9 cellular contexts compared by ENCODE assay signal in genomic region chr7:127107601-127108007, GRCh38.
DNase-seq lines count a peak whose midpoint lies in the region; ATAC-seq and TF ChIP-seq lines count a peak whose summit lies in the region.
"Had no signal": no experiment of that assay in that cellular context is flagged by ENCODE, and none has a peak within 500 bp of the region (broad histone marks: within the 10 kb centered on the region; RNA-seq: fewer than 3 reads in every experiment).

No MANE protein-coding gene starts in this region.

- H3K9me3 ChIP-seq in PC-3 (ENCODE audit: low read length) (0 out of 2 replicates have a peak, but pooled peaks cover 4% of the 10 kb centered on the region), mammary epithelial cell (replicated peaks; ENCODE audit: insufficient read depth, low read length) (no peaks in the 10 kb centered on the region), lung (ENCODE audit: control insufficient read depth in 2 of 2, insufficient read depth in 1 of 2, low read length in 1 of 2) (peaks cover 0 to 5% of the 10 kb centered on the region in 2 donors), suprapubic skin (no peaks in the 10 kb centered on the region)

- no peaks in the 10 kb centered on the region for H4K20me1 ChIP-seq in PC-3 (ENCODE audit: low read length)
- no peaks in the 10 kb centered on the region for H4K20me1 ChIP-seq in mammary epithelial cell (ENCODE audit: insufficient read depth, low read length)

- BruUV-seq in PC-3 (replicated peaks; lab: Mats Ljungman, UMichigan) (no TSS peak), mammary epithelial cell (replicated peaks; lab: Mats Ljungman, UMichigan) (no TSS peak)

- ATAC-seq in GM19395 (IDR thresholded peaks at IDR 0.05; ENCODE audit: unreplicated experiment) = peak; percentile 93
- ATAC-seq in HG03159 (IDR thresholded peaks at IDR 0.05; ENCODE audit: unreplicated experiment) = peak; percentile 87
- ATAC-seq in PC-3 = peak; percentile 50
- ATAC-seq in lung (ENCODE audit: insufficient read depth, low FRiP score) = peak; percentile 62

- H3K4me3 ChIP-seq in PC-3 (ENCODE audit: low read length) (no peak overlapping the region), mammary epithelial cell (replicated peaks in 1 of 3; ENCODE audit: insufficient read depth in 1 of 3, low read depth in 2 of 3, low read length in 3 of 3) (no peak overlapping the region), lung (no peak overlapping the region), suprapubic skin (no peak overlapping the region)
- H3K4me3 ChIP-seq: skin epidermis had no signal

- dilution Hi-C loops in mammary epithelial cell (cut with HindIII; ENCODE audit: low sequenced_read_pairs) = no loop called here

- H3F3A ChIP-seq in PC-3 (ENCODE audit: low read length, unreplicated experiment) = no peaks in the 10 kb centered on the region

- H3K9me2 ChIP-seq in PC-3 (replicated peaks; ENCODE audit: low read length) = no peaks in the 10 kb centered on the region

- H3K9ac ChIP-seq in PC-3 (ENCODE audit: low read length) = no peak overlapping the region
- H3K9ac ChIP-seq in mammary epithelial cell (ENCODE audit: insufficient read depth, low read length) = no peak overlapping the region

- WGBS in mammary epithelial cell (ENCODE audit: low coverage, missing lambda C conversion rate) = 18% methylated on average over 5 of the region's 5 CpGs
- WGBS in lung, 2 donors = 16 to 19% methylated on average over 5 of the region's 5 CpGs
- whole genome bisulfite sequencing in suprapubic skin = 17% methylated on average over 5 of the region's 5 CpGs

- in situ Hi-C loops in mammary epithelial cell (cut with MboI; ENCODE audit: low sequenced_read_pairs in 2 of 2) = no loop called here

- H3K36me3 ChIP-seq in PC-3 (ENCODE audit: low read depth, low read length) (no peaks in the 10 kb centered on the region), mammary epithelial cell (ENCODE audit: insufficient read depth, low read length) (no peaks in the 10 kb centered on the region), lung (ENCODE audit: control insufficient read depth in 2 of 2, insufficient read depth in 2 of 2, low read length in 2 of 2) (no peaks in the 10 kb centered on the region), suprapubic skin (no peaks in the 10 kb centered on the region)

- no peak for TF ChIP-seq POLR2A in suprapubic skin (IDR thresholded peaks at IDR 0.05)

- H3K4me2 ChIP-seq in PC-3 (ENCODE audit: low read length) = no peak overlapping the region
- H3K4me2 ChIP-seq in mammary epithelial cell (ENCODE audit: insufficient read depth, low read depth, low read length) = no peak overlapping the region

- H3K79me2 ChIP-seq in PC-3 (ENCODE audit: low read length) (no peaks in the 10 kb centered on the region), mammary epithelial cell (ENCODE audit: insufficient read depth, low read length) (no peaks in the 10 kb centered on the region)

- H2AFZ ChIP-seq in PC-3 (ENCODE audit: low read length) = no peak overlapping the region
- no peak overlapping the region for H2AFZ ChIP-seq in mammary epithelial cell (ENCODE audit: low read depth, low read length)

- TF ChIP-seq EP300 in suprapubic skin (IDR thresholded peaks at IDR 0.05) = no peak

- H3K4me1 ChIP-seq in PC-3 (ENCODE audit: insufficient read depth, low read length) (no peaks in the 10 kb centered on the region), mammary epithelial cell (ENCODE audit: insufficient read depth, low read length) (no peaks in the 10 kb centered on the region), lung (ENCODE audit: control insufficient read depth in 2 of 2, insufficient read depth in 2 of 2, low read length in 2 of 2) (no peaks in the 10 kb centered on the region), suprapubic skin (no peaks in the 10 kb centered on the region)

- H3K27ac ChIP-seq in PC-3 (ENCODE audit: low read length) = no peak overlapping the region
- H3K27ac ChIP-seq in mammary epithelial cell (ENCODE audit: insufficient read depth, low read depth, low read length) = no peak overlapping the region
- no peak overlapping the region for H3K27ac ChIP-seq in lung (ENCODE audit: low read depth in 1 of 2, low read length in 1 of 2)
- H3K27ac ChIP-seq in suprapubic skin = no peak overlapping the region
- H3K27ac ChIP-seq: skin epidermis had no signal

- CTCF ChIA-PET in PC-3 (lab: Charles Lee) = interaction anchor here (1.3 kb wide), 1 partner anchor 407 kb away, joined by 6 read pairs; no protein-coding TSS in a partner anchor
- CTCF ChIA-PET in mammary epithelial cell (lab: Charles Lee; ENCODE audit: low non-redundant PET) = interaction anchor here (0.8 kb wide), 1 partner anchor 407 kb away, joined by 14 read pairs; no protein-coding TSS in a partner anchor

- no peaks in the 10 kb centered on the region for H3K27me3 ChIP-seq in PC-3 (ENCODE audit: low read length)
- H3K27me3 ChIP-seq in mammary epithelial cell (ENCODE audit: insufficient read depth, low read length) = no peaks in the 10 kb centered on the region
- no peaks in the 10 kb centered on the region for H3K27me3 ChIP-seq in lung (ENCODE audit: control insufficient read depth, insufficient read depth)
- no peaks in the 10 kb centered on the region for H3K27me3 ChIP-seq in suprapubic skin

- intact Hi-C loops in PC-3 (cut with micrococcal nuclease) = no loop called here
- intact Hi-C loops in mammary epithelial cell (cut with micrococcal nuclease) = loop anchor here (1.0 kb wide), 2 partner anchors 146 to 407 kb away; no protein-coding TSS in a partner anchor

- DNase-seq in Daoy (ENCODE audit: low read depth) (peak; percentile 37), PC-3 (peak; percentile 57), mammary epithelial cell (peak; percentile 59), lung (ENCODE audit: low spot score) (peak; percentile 31), dedifferentiated amniotic fluid mesenchymal stem cell (ENCODE audit: extremely low spot score) (no peak), suprapubic skin (ENCODE audit: low spot score in 2 of 2) (no peak)

- POLR2A ChIA-PET in PC-3 (lab: Charles Lee; ENCODE audit: unreplicated experiment) = no interaction called here

- peak; percentile 68 for TF ChIP-seq CTCF in PC-3 (conservative IDR thresholded peaks at IDR 0.05; ENCODE audit: low read depth, low read length)
- TF ChIP-seq CTCF in mammary epithelial cell (conservative IDR thresholded peaks at IDR 0.05 in 1 of 2, IDR thresholded peaks at IDR 0.05 in 1 of 2; ENCODE audit: extremely low read depth in 1 of 2, insufficient read depth in 1 of 2, low read depth in 1 of 2, low read length in 2 of 2) = peak; percentile 61 to 62
- TF ChIP-seq CTCF in lung (IDR thresholded peaks at IDR 0.05; ENCODE audit: control extremely low read depth, extremely low read depth) = no peak
- peak in 1 of 2 donors; percentile 30 for TF ChIP-seq CTCF in suprapubic skin (IDR thresholded peaks at IDR 0.05)

Comparison
In these comparisons a context has a peak if more than half of its experiments do, and no peak if none do; other contexts are left out.
1. DNase-seq: peak in Daoy (single experiment), PC-3 (single experiment), mammary epithelial cell (single experiment) and lung (single experiment); none in dedifferentiated amniotic fluid mesenchymal stem cell (single experiment) and suprapubic skin (0 of 2).
2. Peak in every context shown above with its lines, with median percentiles within 50 percentile points of each other: ATAC-seq.